In genomic region chr10:102643346-102644065, GRCh38 we compare ENCODE assay signal across 8 cellular contexts. TPM values are rescaled to one million over a fixed set of nuclear protein-coding genes. Genes with fewer than 3 reads are reported as not detected.
DNase-seq lines count a peak whose midpoint lies in the region; ATAC-seq and TF ChIP-seq lines count a peak whose summit lies in the region.

No MANE protein-coding gene starts in this region.

- H3K9ac ChIP-seq in HUES64 (ENCODE audit: low read depth, low read length): peak overlapping the region; percentile 85

- no peaks in the 10 kb centered on the region for H3K9me3 ChIP-seq in HUES64 (ENCODE audit: insufficient read depth, low read depth, low read length)
- no peaks in the 10 kb centered on the region for H3K9me3 ChIP-seq in heart left ventricle

- H3K4me3 ChIP-seq in HUES64 (ENCODE audit: low read length) (peak overlapping the region; percentile 67), heart left ventricle (peak overlapping the region; percentile 68 to 97 (median 86))

- intact Hi-C loops in heart left ventricle (cut with DNase I): loop anchor here in 6 of 10 donors (2.0 to 10.0 kb wide), 8 partner anchors 31 to 141 kb away; partner anchors contain the start of genes ACTR1A (in 5 of the 6), SUFU (in 5 of the 6), ARL3 (in 1 of the 6) and SFXN2 (in 1 of the 6)

- H3K36me3 ChIP-seq in HUES64 (ENCODE audit: insufficient read depth, low read length) (peaks cover 3% of the 10 kb centered on the region; the same call in 1 of the 2 replicates), heart left ventricle (peaks cover 0 to 5% (median 0%) of the 10 kb centered on the region in 9 donors)

- no peaks in the 10 kb centered on the region for H3K27me3 Mint-ChIP-seq in osteocyte (ENCODE audit: unreplicated experiment)

- no peaks in the 10 kb centered on the region for H3K36me3 Mint-ChIP-seq in osteocyte (ENCODE audit: unreplicated experiment)

- H3K4me1 ChIP-seq in HUES64 (ENCODE audit: insufficient read depth, low read length): peaks cover 20% of the 10 kb centered on the region
- peaks cover 14 to 36% (median 24%) of the 10 kb centered on the region in 12 donors for H3K4me1 ChIP-seq in heart left ventricle

- peak; percentile 72 for DNase-seq in DMS53 treated with DMSO at 0.1 percent for 48 hours (lab: John Stamatoyannopoulos, UW; ENCODE audit: unreplicated experiment)
- DNase-seq in RPMI8226: peak; percentile 70
- peak; percentile 76 for DNase-seq in amniotic epithelial cell (ENCODE audit: low read depth)
- peak; percentile 81 to 87 (median 85) for DNase-seq in heart left ventricle
- DNase-seq in osteocyte (ENCODE audit: extremely low spot score, unreplicated experiment): no peak

- H3K4me1 Mint-ChIP-seq in osteocyte (ENCODE audit: unreplicated experiment): peaks cover 31% of the 10 kb centered on the region

- no peaks in the 10 kb centered on the region for H3K9me3 Mint-ChIP-seq in osteocyte (ENCODE audit: unreplicated experiment)

- WGBS in HUES64: under 1% methylated on average over 66 of the region's 76 CpGs
- WGBS in heart left ventricle, 4 donors: 0 to 1% (median 1%) methylated on average over 47 to 75 of the region's 76 CpGs

- ATAC-seq in heart left ventricle (peak in 2 of 4 donors; percentile 2 to 3), HG02588 (IDR thresholded peaks at IDR 0.05; ENCODE audit: unreplicated experiment) (no peak), HG03196 (IDR thresholded peaks at IDR 0.05; ENCODE audit: unreplicated experiment) (no peak)

- H3K4me3 Mint-ChIP-seq in osteocyte (ENCODE audit: unreplicated experiment): peak overlapping the region; percentile 87

- peak; percentile 31 to 59 for TF ChIP-seq POLR2A in heart left ventricle (IDR thresholded peaks at IDR 0.05)

- H3K27me3 ChIP-seq in HUES64 (ENCODE audit: insufficient read depth, low read length): no peaks in the 10 kb centered on the region
- H3K27me3 ChIP-seq in heart left ventricle: no peaks in the 10 kb centered on the region

- peak overlapping the region; percentile 98 for H3K27ac ChIP-seq in HUES64 (ENCODE audit: low read depth, low read length)
- peak overlapping the region; percentile 93 to 100 (median 98) for H3K27ac ChIP-seq in heart left ventricle

- peak overlapping the region; percentile 97 for H3K27ac Mint-ChIP-seq in osteocyte (ENCODE audit: unreplicated experiment)

- TF ChIP-seq CTCF in heart left ventricle (IDR thresholded peaks at IDR 0.05) (no peak), osteocyte (IDR thresholded peaks at IDR 0.05) (no peak)

RNA-seq across cellular contexts. Expression of gene TRIM8, which starts 0.8 kb away (rescaled TPM):
- polyA plus RNA-seq in HUES64 (2013, experiment 1 of 2): 25.3 TPM
- 23.8 TPM for polyA plus RNA-seq in HUES64 (2013, experiment 2 of 2)
- total RNA-seq in heart left ventricle: 100 to 1,000 TPM in 6 of 9 donors, 10 to 100 TPM in 3; 91.5 to 225 (median 107) TPM
- 10 to 100 TPM; 38.9 to 94.6 TPM for polyA plus RNA-seq in heart left ventricle
- 63.9 and 66.8 TPM in 2 replicates for total RNA-seq in osteocyte
